In genomic region chr19:5308471-5309437, GRCh38 we compare ENCODE assay signal across 8 cellular contexts. TPM values are rescaled to one million over a fixed set of nuclear protein-coding genes. Genes with fewer than 3 reads are reported as not detected.
A peak's percentile ranks its signal among the peaks of the same experiment; 100 is the strongest.
DNase-seq lines count a peak whose midpoint lies in the region; ATAC-seq and TF ChIP-seq lines count a peak whose summit lies in the region.

No MANE protein-coding gene starts in this region.

- H3K4me3 ChIP-seq in Peyer's patch, result peak overlapping the region in 2 of 4 donors; percentile 7 to 10
- H3K4me3 ChIP-seq in fibroblast of pulmonary artery (replicated peaks; ENCODE audit: low read depth, low read length), result peak overlapping the region; percentile 3

- in situ Hi-C loops in G401 (cut with HindIII; ENCODE audit: low sequenced_read_pairs), result no loop called here

- ATAC-seq in GM18520 (IDR thresholded peaks at IDR 0.05; ENCODE audit: unreplicated experiment) (no peak), GM18868 (IDR thresholded peaks at IDR 0.05; ENCODE audit: unreplicated experiment) (no peak)

- no peaks in the 10 kb centered on the region for H3K9me3 Mint-ChIP-seq in HFFc6

- peak overlapping the region in 3 of 4 donors; percentile 52 to 77 (median 55) for H3K27ac ChIP-seq in Peyer's patch

- H3K27me3 ChIP-seq in Peyer's patch, result no peaks in the 10 kb centered on the region

- H3K4me1 Mint-ChIP-seq in HFFc6 (ENCODE audit: low read depth), result no peaks in the 10 kb centered on the region

- H3K36me3 Mint-ChIP-seq in HFFc6 (ENCODE audit: low read depth), result no peaks in the 10 kb centered on the region

- intact Hi-C loops in posterior vena cava (cut with DNase I), result no loop called here

- TF ChIP-seq CTCF in Peyer's patch (IDR thresholded peaks at IDR 0.05) (no peak), fibroblast of pulmonary artery (IDR thresholded peaks at IDR 0.05; ENCODE audit: low read length, missing control alignments) (no peak), HFFc6 (IDR thresholded peaks at IDR 0.05) (no peak)

- peaks cover 12% of the 10 kb centered on the region for H3K27me3 Mint-ChIP-seq in HFFc6 (ENCODE audit: insufficient read depth)

- peaks cover 0 to 6% (median 0%) of the 10 kb centered on the region in 4 donors for H3K4me1 ChIP-seq in Peyer's patch

- H3K4me3 Mint-ChIP-seq in HFFc6, result no peak overlapping the region

- peak; percentile 89 for DNase-seq in G401 (ENCODE audit: low spot score)
- DNase-seq in Peyer's patch, result peak in 1 of 3 donors; percentile 55
- DNase-seq in fibroblast of pulmonary artery (ENCODE audit: low read depth), result peak; percentile 89
- DNase-seq in posterior vena cava (ENCODE audit: low spot score), result peak; percentile 93
- no peak for DNase-seq in retina
- DNase-seq in HFFc6, result no peak

- H3K36me3 ChIP-seq in Peyer's patch, result no peaks in the 10 kb centered on the region

- TF ChIP-seq POLR2A in Peyer's patch (IDR thresholded peaks at IDR 0.05), result peak; percentile 19 to 38

- H3K27ac Mint-ChIP-seq in HFFc6, result no peak overlapping the region

- no peaks in the 10 kb centered on the region for H3K9me3 ChIP-seq in Peyer's patch

RNA-seq across cellular contexts. Expression of gene PTPRS, which starts 31.9 kb away (rescaled TPM):
- total RNA-seq in G401 (2014; rRNA removed; shearing (Covaris generic)), result 137 and 168 TPM in 2 replicates
- total RNA-seq in Peyer's patch (10 to 100 TPM; 14.2 to 85.8 (median 24.7) TPM), posterior vena cava (100 to 1,000 TPM; 150 to 263 TPM)
- 100 to 1,000 TPM in 2 of 6 experiments, 10 to 100 TPM in 4; 78.4 to 102 (median 96.8) TPM for total RNA-seq in HFFc6 (2021; fragmentation: NEBNext Ultra II Directional; extraction: Animal tissue kit (Norgen Biotek cat#: 25700))

Comparison
In these comparisons a context has a peak if more than half of its experiments do, and no peak if none do; other contexts are left out.
1. DNase-seq: peak in G401 (single experiment), fibroblast of pulmonary artery (single experiment) and posterior vena cava (single experiment); none in retina (single experiment) and HFFc6 (single experiment).